ENCODE assay signal across 8 cellular contexts in genomic region chr17:5437721-5438317, GRCh38. TPM values are rescaled to one million over a fixed set of nuclear protein-coding genes. Genes with fewer than 3 reads are reported as not detected.
DNase-seq lines count a peak whose midpoint lies in the region; ATAC-seq lines count a peak whose summit lies in the region.

No MANE protein-coding gene starts in this region.

- intact Hi-C loops in dendritic cell treated with granulocyte-macrophage colony-stimulating factor and Interleukin-4, amounts not matched to agents 40 ng/mL and 50 ng/mL, for 4 days (cut with micrococcal nuclease) = loop anchor here (2.0 kb wide), 2 partner anchors 31 to 49 kb away; partner anchors contain the start of genes DERL2, DHX33 and MIS12

- H3K4me2 ChIP-seq in BLaER1 = peak overlapping the region; percentile 74

- H4K20me1 ChIP-seq in BLaER1 = peaks cover 72% of the 10 kb centered on the region

- H3K27me3 Mint-ChIP-seq in dendritic cell treated with granulocyte-macrophage colony-stimulating factor and Interleukin-4, amounts not matched to agents 40 ng/mL and 50 ng/mL, for 4 days = no peaks in the 10 kb centered on the region
- H3K27me3 Mint-ChIP-seq in naive thymus-derived CD8-positive, alpha-beta T cell = no peaks in the 10 kb centered on the region

- no peaks in the 10 kb centered on the region for H3K9me3 Mint-ChIP-seq in dendritic cell treated with granulocyte-macrophage colony-stimulating factor and Interleukin-4, amounts not matched to agents 40 ng/mL and 50 ng/mL, for 4 days
- H3K9me3 Mint-ChIP-seq in naive thymus-derived CD8-positive, alpha-beta T cell = no peaks in the 10 kb centered on the region

- peaks cover 35% of the 10 kb centered on the region for H3K4me1 Mint-ChIP-seq in dendritic cell treated with granulocyte-macrophage colony-stimulating factor and Interleukin-4, amounts not matched to agents 40 ng/mL and 50 ng/mL, for 4 days (ENCODE audit: low read depth)
- H3K4me1 Mint-ChIP-seq in naive thymus-derived CD8-positive, alpha-beta T cell = peaks cover 11 to 38% (median 34%) of the 10 kb centered on the region in 4 donors

- peak overlapping the region; percentile 92 for H3K9ac ChIP-seq in BLaER1

- peak overlapping the region; percentile 79 for H3K4me3 Mint-ChIP-seq in dendritic cell treated with granulocyte-macrophage colony-stimulating factor and Interleukin-4, amounts not matched to agents 40 ng/mL and 50 ng/mL, for 4 days
- H3K4me3 Mint-ChIP-seq in naive thymus-derived CD8-positive, alpha-beta T cell = peak overlapping the region; percentile 77 to 93 (median 85)

- H3K27me3 ChIP-seq in BLaER1 = no peaks in the 10 kb centered on the region

- H3K4me1 ChIP-seq in BLaER1 = peaks cover 48% of the 10 kb centered on the region

- peak overlapping the region; percentile 90 for H3K27ac ChIP-seq in BLaER1
- H3K27ac ChIP-seq in substantia nigra (ENCODE audit: low read depth, low read length, poor library complexity, severe bottlenecking) = no peak overlapping the region

- no peaks in the 10 kb centered on the region for H3K9me3 ChIP-seq in BLaER1

- DNase-seq in M059J (ENCODE audit: low read depth) (peak; percentile 83), substantia nigra (lab: John Stamatoyannopoulos, UW) (no peak), AML-193 (lab: John Stamatoyannopoulos, UW) (no peak)
- no peak for DNase-seq in naive thymus-derived CD8-positive, alpha-beta T cell

- peak overlapping the region; percentile 87 for H3K27ac Mint-ChIP-seq in dendritic cell treated with granulocyte-macrophage colony-stimulating factor and Interleukin-4, amounts not matched to agents 40 ng/mL and 50 ng/mL, for 4 days
- H3K27ac Mint-ChIP-seq in naive thymus-derived CD8-positive, alpha-beta T cell = peak overlapping the region; percentile 37 to 95 (median 88)

- H3K36me3 Mint-ChIP-seq in dendritic cell treated with granulocyte-macrophage colony-stimulating factor and Interleukin-4, amounts not matched to agents 40 ng/mL and 50 ng/mL, for 4 days (ENCODE audit: low read depth) = peaks cover 59% of the 10 kb centered on the region
- peaks cover 0 to 57% (median 12%) of the 10 kb centered on the region in 3 donors for H3K36me3 Mint-ChIP-seq in naive thymus-derived CD8-positive, alpha-beta T cell

- H3K36me3 ChIP-seq in BLaER1 = peaks cover 78% of the 10 kb centered on the region

- no peak for ATAC-seq in naive thymus-derived CD8-positive, alpha-beta T cell
- ATAC-seq in GM21825 (IDR thresholded peaks at IDR 0.05; ENCODE audit: unreplicated experiment) (no peak), HG03025 (IDR thresholded peaks at IDR 0.05; ENCODE audit: low FRiP score, unreplicated experiment) (no peak)

- peak overlapping the region; percentile 95 for H3K4me3 ChIP-seq in BLaER1

- POLR2A ChIA-PET in naive thymus-derived CD8-positive, alpha-beta T cell (lab: Charles Lee) = interaction anchor here (2.2 to 3.0 kb wide), 2 partner anchors 19 to 31 kb away, joined by 8 to 19 read pairs; partner anchors contain the start of genes DHX33, NUP88 and RPAIN

RNA-seq across cellular contexts. Expression of gene C1QBP, which starts 1.1 kb away (rescaled TPM):
- total RNA-seq in M059J (2014; rRNA removed; shearing (Covaris generic)) = 223 and 244 TPM in 2 replicates
- 10 to 100 TPM; 89.9 to 98.3 TPM for total RNA-seq in naive thymus-derived CD8-positive, alpha-beta T cell
- polyA plus RNA-seq in naive thymus-derived CD8-positive, alpha-beta T cell = 100 to 1,000 TPM; 276 to 308 (median 304) TPM

RNA-seq across cellular contexts. Expression of gene RPAIN, which starts 17.8 kb away (rescaled TPM):
- total RNA-seq in M059J (2014; rRNA removed; shearing (Covaris generic)) = 30.7 and 55.3 TPM in 2 replicates
- total RNA-seq in naive thymus-derived CD8-positive, alpha-beta T cell = 10 to 100 TPM; 74.3 to 79.3 TPM
- polyA plus RNA-seq in naive thymus-derived CD8-positive, alpha-beta T cell = 10 to 100 TPM; 26.8 to 36.1 (median 27.8) TPM

RNA-seq across cellular contexts. Expression of gene NUP88, which starts 18.4 kb away (rescaled TPM):
- total RNA-seq in M059J (2014; rRNA removed; shearing (Covaris generic)) = 73.4 and 76.6 TPM in 2 replicates
- 100 to 1,000 TPM; 100 to 113 TPM for total RNA-seq in naive thymus-derived CD8-positive, alpha-beta T cell
- polyA plus RNA-seq in naive thymus-derived CD8-positive, alpha-beta T cell = 100 to 1,000 TPM; 108 to 128 (median 123) TPM

RNA-seq across cellular contexts. Expression of gene DHX33, which starts 31.0 kb away (rescaled TPM):
- 7.4 and 8.8 TPM in 2 replicates for total RNA-seq in M059J (2014; rRNA removed; shearing (Covaris generic))
- total RNA-seq in naive thymus-derived CD8-positive, alpha-beta T cell = 10 to 100 TPM; 11.8 to 12.4 TPM
- polyA plus RNA-seq in naive thymus-derived CD8-positive, alpha-beta T cell = under 1 TPM; 0.52 to 0.82 (median 0.56) TPM

RNA-seq across cellular contexts. Expression of gene DERL2, which starts 48.2 kb away (rescaled TPM):
- 75.0 and 77.8 TPM in 2 replicates for total RNA-seq in M059J (2014; rRNA removed; shearing (Covaris generic))
- total RNA-seq in naive thymus-derived CD8-positive, alpha-beta T cell = 10 to 100 TPM; 83.5 to 86.7 TPM
- polyA plus RNA-seq in naive thymus-derived CD8-positive, alpha-beta T cell = 10 to 100 TPM; 56.5 to 74.1 (median 57.5) TPM
